8 cellular contexts compared by ENCODE assay signal in the genomic region with DNA sequence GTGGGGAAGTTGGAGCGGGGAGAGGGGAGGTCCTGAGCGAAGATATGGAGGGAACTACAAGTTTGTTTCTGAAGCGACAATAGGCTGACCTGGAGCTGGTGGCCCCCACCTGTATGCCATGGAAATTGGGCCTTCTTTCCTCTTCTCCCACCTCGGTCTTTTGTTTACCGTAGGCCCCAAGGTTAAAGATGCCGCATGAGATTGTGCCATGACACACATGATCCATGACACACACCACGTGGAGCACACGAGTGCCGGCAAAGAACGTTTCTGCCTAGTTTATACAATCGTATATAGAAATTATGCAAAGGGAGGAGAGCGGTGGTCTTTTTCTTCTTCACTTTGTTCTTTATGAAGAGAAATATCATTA. TPM values are rescaled to one million over a fixed set of nuclear protein-coding genes. Genes with fewer than 3 reads are reported as not detected.
DNase-seq lines count a peak whose midpoint lies in the region; ATAC-seq and TF ChIP-seq lines count a peak whose summit lies in the region.

No MANE protein-coding gene starts in this region.

- WGBS in mesodermal cell (ENCODE audit: insufficient coverage in 2 of 2), 2 experiments, result 0% methylated on average over 5 of the region's 12 CpGs; no CpG with 5 or more reads in 1 of the 2 experiments
- 3% methylated on average over 12 of the region's 12 CpGs for WGBS in thymus

- H3K27ac ChIP-seq in colonic mucosa (peak overlapping the region; percentile 72), mesodermal cell (ENCODE audit: low read depth, low read length, severe bottlenecking) (peak overlapping the region; percentile 91), thymus (ENCODE audit: low read depth) (peak overlapping the region; percentile 95)

- peaks cover 22% of the 10 kb centered on the region for H3K36me3 Mint-ChIP-seq in HFFc6 (ENCODE audit: low read depth)

- DNase-seq in HFFc6 (no peak), RKO (ENCODE audit: low spot score) (peak; percentile 81), colonic mucosa (no peak), NCI-H1436 (lab: John Stamatoyannopoulos, UW) (no peak)

- ATAC-seq in HG03457 (IDR thresholded peaks at IDR 0.05; ENCODE audit: unreplicated experiment), result no peak

- H3K9me3 ChIP-seq in colonic mucosa (no peaks in the 10 kb centered on the region), mesodermal cell (ENCODE audit: control insufficient read depth, low read length) (no peaks in the 10 kb centered on the region), thymus (ENCODE audit: control insufficient read depth) (no peaks in the 10 kb centered on the region)

- H3K4me1 ChIP-seq in colonic mucosa (no peaks in the 10 kb centered on the region), mesodermal cell (ENCODE audit: control insufficient read depth, insufficient read depth, low read length, poor library complexity, severe bottlenecking) (peaks cover 6% of the 10 kb centered on the region), thymus (ENCODE audit: control insufficient read depth, insufficient read depth, low read length) (peaks cover 10% of the 10 kb centered on the region)

- H3K27ac Mint-ChIP-seq in HFFc6, result peak overlapping the region; percentile 89

- no peaks in the 10 kb centered on the region; the same call in 1 of the 2 replicates for H3K27me3 Mint-ChIP-seq in HFFc6 (ENCODE audit: insufficient read depth)

- H3K4me3 Mint-ChIP-seq in HFFc6, result peak overlapping the region; percentile 97

- no peaks in the 10 kb centered on the region for H3K9me3 Mint-ChIP-seq in HFFc6

- no peak for TF ChIP-seq CTCF in GM12875 (IDR thresholded peaks at IDR 0.05; ENCODE audit: borderline replicate concordance, insufficient read depth, low read depth, low read length)
- no peak for TF ChIP-seq CTCF in HFFc6 (IDR thresholded peaks at IDR 0.05)
- no peak for TF ChIP-seq CTCF in colonic mucosa (IDR thresholded peaks at IDR 0.05)

- H3K9ac ChIP-seq in colonic mucosa (ENCODE audit: low read depth in 2 of 2, low read length in 2 of 2), result peak overlapping the region; percentile 70 to 91

- no peaks in the 10 kb centered on the region for H3K36me3 ChIP-seq in colonic mucosa
- peaks cover 26% of the 10 kb centered on the region for H3K36me3 ChIP-seq in mesodermal cell (ENCODE audit: control insufficient read depth, insufficient read depth, low read length)
- peaks cover 3% of the 10 kb centered on the region for H3K36me3 ChIP-seq in thymus (ENCODE audit: control insufficient read depth, insufficient read depth)

- peaks cover 42% of the 10 kb centered on the region for H3K4me1 Mint-ChIP-seq in HFFc6 (ENCODE audit: low read depth)

- intact Hi-C loops in colonic mucosa (cut with DNase I), result no loop called here

- H3K27me3 ChIP-seq in colonic mucosa (no peaks in the 10 kb centered on the region), thymus (ENCODE audit: control insufficient read depth, insufficient read depth) (no peaks in the 10 kb centered on the region)

- H3K4me3 ChIP-seq in GM12875 (ENCODE audit: low read depth, low read length) (peak overlapping the region; percentile 92), colonic mucosa (peak overlapping the region; percentile 86), mesodermal cell (ENCODE audit: extremely low read depth, insufficient read depth, low read length, poor library complexity, severe bottlenecking) (peak overlapping the region; percentile 99), thymus (ENCODE audit: low read length) (peak overlapping the region; percentile 89)

RNA-seq across cellular contexts. Expression of a gene that starts 0.4 kb away (rescaled TPM):
- total RNA-seq in HFFc6 (2021; fragmentation: NEBNext Ultra II Directional; extraction: Animal tissue kit (Norgen Biotek cat#: 25700)), result 10 to 100 TPM; 48.7 to 74.4 (median 62.9) TPM
- total RNA-seq in colonic mucosa, result 10 to 100 TPM; 75.4 to 93.0 TPM
- 47.0 TPM for polyA plus RNA-seq in mesodermal cell (2013, experiment 1 of 2)
- 45.6 TPM for polyA plus RNA-seq in mesodermal cell (2013, experiment 2 of 2)
- 13.7 TPM for polyA plus RNA-seq in thymus

RNA-seq across cellular contexts. Expression of a gene that starts 45.9 kb away (rescaled TPM):
- total RNA-seq in HFFc6 (2021; fragmentation: NEBNext Ultra II Directional; extraction: Animal tissue kit (Norgen Biotek cat#: 25700)), result under 1 TPM in 3 of 6 experiments, not detected in 3; 0.02 to 0.06 (median 0.05) TPM
- total RNA-seq in colonic mucosa, result under 1 TPM; 0.05 to 0.15 TPM
- polyA plus RNA-seq in mesodermal cell (2013, experiment 1 of 2), result 0.11 TPM
- 0.10 TPM for polyA plus RNA-seq in mesodermal cell (2013, experiment 2 of 2)
- polyA plus RNA-seq in thymus, result 0.32 TPM

RNA-seq across cellular contexts. Expression of a gene that starts 54.7 kb away (rescaled TPM):
- total RNA-seq in HFFc6 (2021; fragmentation: NEBNext Ultra II Directional; extraction: Animal tissue kit (Norgen Biotek cat#: 25700)), result 10 to 100 TPM; 69.9 to 73.3 (median 70.3) TPM
- total RNA-seq in colonic mucosa, result 10 to 100 TPM; 70.7 to 81.8 TPM
- 49.2 TPM for polyA plus RNA-seq in mesodermal cell (2013, experiment 1 of 2)
- polyA plus RNA-seq in mesodermal cell (2013, experiment 2 of 2), result 51.4 TPM
- 17.1 TPM for polyA plus RNA-seq in thymus
